In genomic region chr10:97736902-97737769, GRCh38 we compare ENCODE assay signal across 8 cellular contexts. TPM values are rescaled to one million over a fixed set of nuclear protein-coding genes. Genes with fewer than 3 reads are reported as not detected.
DNase-seq lines count a peak whose midpoint lies in the region; ATAC-seq and TF ChIP-seq lines count a peak whose summit lies in the region.

A gene with protein sequence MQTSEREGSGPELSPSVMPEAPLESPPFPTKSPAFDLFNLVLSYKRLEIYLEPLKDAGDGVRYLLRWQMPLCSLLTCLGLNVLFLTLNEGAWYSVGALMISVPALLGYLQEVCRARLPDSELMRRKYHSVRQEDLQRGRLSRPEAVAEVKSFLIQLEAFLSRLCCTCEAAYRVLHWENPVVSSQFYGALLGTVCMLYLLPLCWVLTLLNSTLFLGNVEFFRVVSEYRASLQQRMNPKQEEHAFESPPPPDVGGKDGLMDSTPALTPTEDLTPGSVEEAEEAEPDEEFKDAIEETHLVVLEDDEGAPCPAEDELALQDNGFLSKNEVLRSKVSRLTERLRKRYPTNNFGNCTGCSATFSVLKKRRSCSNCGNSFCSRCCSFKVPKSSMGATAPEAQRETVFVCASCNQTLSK (plus strand): TSS chr10:97737128. CDS start chr10:97738478, 1,350 bp downstream.

- H3K4me3 ChIP-seq in Caco-2 (ENCODE audit: low read depth, low read length) (peak within 1 kb of the TSS; percentile 77), endocrine pancreas (ENCODE audit: control insufficient read depth, insufficient read depth, low read length) (peak within 1 kb of the TSS; percentile 76), mesendoderm (ENCODE audit: low read length) (peak within 1 kb of the TSS; percentile 77)

- peaks cover 45% of the 10 kb centered on the region for H3K36me3 Mint-ChIP-seq in Caco-2 (ENCODE audit: insufficient read depth, unreplicated experiment)

- intact Hi-C loops in Caco-2 (cut with micrococcal nuclease; ENCODE audit: unreplicated experiment): loop anchor here (1.0 to 10.0 kb wide), 2 partner anchors 50 to 332 kb away; partner anchors contain the start of genes AVPI1 and RRP12

- DNase-seq in Caco-2 (peak; percentile 97 to 98), HT1080 (ENCODE audit: low read depth) (peak; percentile 91), NOMO-1 treated with dmso at 0.1 percent for 144 hours (lab: John Stamatoyannopoulos, UW; ENCODE audit: unreplicated experiment) (peak; percentile 87), mesendoderm (peak; percentile 97)
- peak; percentile 87 for DNase-seq in activated CD8-positive, alpha-beta memory T cell treated with anti-CD3 and anti-CD28 coated beads, Interleukin-2, amount 50 U/mL, for 1 hour (ENCODE audit: extremely low read depth)
- DNase-seq in stimulated activated CD8-positive, alpha-beta memory T cell treated with anti-CD3 and anti-CD28 coated beads, Interleukin-12 subunit alpha, Interleukin-12 subunit beta, amount 100 ng/mL, for 4 hours (ENCODE audit: low read depth): peak; percentile 94

- H3K4me3 Mint-ChIP-seq in Caco-2 (ENCODE audit: unreplicated experiment): peak within 1 kb of the TSS; percentile 83

- H3K27ac Mint-ChIP-seq in Caco-2 (ENCODE audit: unreplicated experiment): peak within 1 kb of the TSS; percentile 84

- H3K4me1 Mint-ChIP-seq in Caco-2 (ENCODE audit: low read depth, unreplicated experiment): peaks cover 21% of the 10 kb centered on the region

- H3K56ac ChIP-seq in mesendoderm (ENCODE audit: low read length): peak within 1 kb of the TSS; percentile 95

- POLR2A ChIA-PET in Caco-2 (lab: Charles Lee): interaction anchor here (0.6 to 2.2 kb wide), 12 partner anchors 10 to 336 kb away, joined by 3 to 36 read pairs (median 4); partner anchors contain the start of genes AVPI1, MARVELD1 and RRP12

- peaks cover 4% of the 10 kb centered on the region; the same call in 1 of the 2 replicates for H3K4me1 ChIP-seq in Caco-2
- no peaks in the 10 kb centered on the region for H3K4me1 ChIP-seq in endocrine pancreas (ENCODE audit: control insufficient read depth, insufficient read depth, low read length)
- peaks cover 2% of the 10 kb centered on the region for H3K4me1 ChIP-seq in mesendoderm (ENCODE audit: control insufficient read depth, low read depth, low read length)

- H2BK120ac ChIP-seq in mesendoderm (ENCODE audit: low read depth, low read length): no peak within 1 kb of the TSS

- peaks cover 5% of the 10 kb centered on the region for H3K9me3 Mint-ChIP-seq in Caco-2 (ENCODE audit: unreplicated experiment)

- no peak within 1 kb of the TSS for H3K27ac ChIP-seq in mesendoderm (ENCODE audit: low read depth, low read length)

- H3K9me3 ChIP-seq in Caco-2: no peaks in the 10 kb centered on the region
- H3K9me3 ChIP-seq in endocrine pancreas (ENCODE audit: control insufficient read depth, low read length): no peaks in the 10 kb centered on the region

- H3K9ac ChIP-seq in endocrine pancreas (ENCODE audit: control insufficient read depth, insufficient read depth, low read length) (peak within 1 kb of the TSS; percentile 88), mesendoderm (ENCODE audit: low read length) (peak within 1 kb of the TSS; percentile 87)

- H2BK5ac ChIP-seq in mesendoderm (ENCODE audit: low read length): no peak within 1 kb of the TSS

- peak within 1 kb of the TSS; percentile 70 for H3K4me2 ChIP-seq in mesendoderm (ENCODE audit: low read length)

- H3K79me1 ChIP-seq in mesendoderm (ENCODE audit: low read length): peaks cover 16% of the 10 kb centered on the region

- no peak within 1 kb of the TSS for H3K4ac ChIP-seq in mesendoderm (ENCODE audit: low read depth, low read length)

- no peak within 1 kb of the TSS for H2AK5ac ChIP-seq in mesendoderm (ENCODE audit: low read length)

- BruUV-seq in Caco-2 (replicated peaks; lab: Mats Ljungman, UMichigan): TSS peak; percentile 27

- no peaks in the 10 kb centered on the region for H3K27me3 Mint-ChIP-seq in Caco-2 (ENCODE audit: insufficient read depth, unreplicated experiment)

- peak; percentile 71 for ATAC-seq in GM21367 (IDR thresholded peaks at IDR 0.05; ENCODE audit: unreplicated experiment)

- H4K5ac ChIP-seq in mesendoderm (ENCODE audit: low read length): peak within 1 kb of the TSS; percentile 17

- H3K79me2 ChIP-seq in mesendoderm (ENCODE audit: control insufficient read depth, insufficient read depth, low read length): peaks cover 12% of the 10 kb centered on the region

- 0 out of 2 replicates have a peak, but pooled peaks cover 3% of the 10 kb centered on the region for H3K36me3 ChIP-seq in Caco-2 (ENCODE audit: control insufficient read depth, insufficient read depth, low read length)
- H3K36me3 ChIP-seq in endocrine pancreas (ENCODE audit: control insufficient read depth, insufficient read depth, low read length): no peaks in the 10 kb centered on the region
- H3K36me3 ChIP-seq in mesendoderm (ENCODE audit: control insufficient read depth, insufficient read depth, low read length): no peaks in the 10 kb centered on the region

- H3K27me3 ChIP-seq in Caco-2 (replicated peaks; ENCODE audit: control insufficient read depth, insufficient read depth, low read length) (no peaks in the 10 kb centered on the region), endocrine pancreas (ENCODE audit: control insufficient read depth, insufficient read depth, low read length) (no peaks in the 10 kb centered on the region), mesendoderm (ENCODE audit: insufficient read depth, low read length, poor library complexity) (no peaks in the 10 kb centered on the region)

- CTCF ChIA-PET in Caco-2 (lab: Charles Lee): interaction anchor here (0.7 to 3.6 kb wide), 10 partner anchors 7 to 1307 kb away, joined by 3 to 17 read pairs (median 6); partner anchors contain the start of genes AVPI1 and MARVELD1

- no CpG with 5 or more reads among the region's 72 CpGs for WGBS in mesendoderm (ENCODE audit: extremely low coverage, insufficient coverage, low lambda C conversion rate)

- no peak within 1 kb of the TSS for H3K18ac ChIP-seq in mesendoderm (ENCODE audit: low read length)

- H3K23ac ChIP-seq in mesendoderm (ENCODE audit: low read length): peak within 1 kb of the TSS; percentile 51

- H2BK15ac ChIP-seq in mesendoderm (replicated peaks; ENCODE audit: low read depth): no peak within 1 kb of the TSS

- H4K8ac ChIP-seq in mesendoderm (ENCODE audit: low read depth, low read length): no peak within 1 kb of the TSS

- no peak for TF ChIP-seq CTCF in Caco-2 (IDR thresholded peaks at IDR 0.05; ENCODE audit: insufficient read depth in 1 of 2, low read depth in 1 of 2, low read length in 1 of 2, severe bottlenecking in 1 of 2, unreplicated experiment in 1 of 2)

RNA-seq across cellular contexts. Expression of the gene that starts here (rescaled TPM):
- 41.3 and 41.6 TPM in 2 replicates for total RNA-seq in Caco-2 (2022)
- total RNA-seq in HT1080 (2014; rRNA removed; shearing (Covaris generic)): 19.4 and 20.9 TPM in 2 replicates
- 13.7 and 14.0 TPM in 2 replicates for polyA plus RNA-seq in HT1080 (2015; cell fraction: cytosol; rRNA removed)
- 44.9 and 49.2 TPM in 2 replicates for polyA plus RNA-seq in HT1080 (2015; cell fraction: nucleus; rRNA removed)
- 9.5 TPM for polyA plus RNA-seq in mesendoderm (2013, experiment 1 of 2)
- polyA plus RNA-seq in mesendoderm (2013, experiment 2 of 2): 8.5 TPM
